Comparison of ENCODE assay signal across 34 cellular contexts in the genomic region with DNA sequence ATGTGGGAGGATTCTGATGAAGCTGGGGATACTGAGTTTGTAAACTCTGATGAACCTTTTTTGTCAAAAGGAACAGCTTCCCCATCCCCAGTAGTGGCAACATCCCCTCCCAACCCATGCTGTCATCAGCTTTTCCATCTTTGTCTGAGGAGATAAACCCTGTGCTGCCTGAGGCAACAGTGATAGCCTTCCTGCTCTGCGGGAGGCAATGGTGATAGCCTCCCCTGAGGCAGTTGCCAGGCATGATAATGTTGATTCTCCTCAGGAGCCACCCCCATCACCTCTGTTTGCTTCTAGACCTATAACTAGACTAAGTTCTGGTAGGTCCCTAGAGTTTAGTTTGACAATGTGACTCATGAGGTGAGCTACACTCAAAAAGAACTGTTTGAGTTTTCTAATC.
"Had no signal": no experiment of that assay in that cellular context is flagged by ENCODE, and none has a peak within 500 bp of the region (broad histone marks: within the 10 kb centered on the region; RNA-seq: fewer than 3 reads in every experiment).

No MANE protein-coding gene starts in this region.

- DNase-seq: activated B cell treated with CpG ODN at 0.5 μM for 24 hours; activated CD4-positive, alpha-beta memory T cell treated with anti-CD3 and anti-CD28 coated beads for 36 hours; activated CD4-positive, alpha-beta T cell treated with anti-CD3 and anti-CD28 coated beads for 4 hours; activated CD4-positive, alpha-beta T cell treated with anti-CD3 and anti-CD28 coated beads, Interleukin-2, amount 10 ng/mL, durations not matched to agents 24 days and 14 days; activated CD4-positive, alpha-beta T cell treated with anti-CD3 and anti-CD28 coated beads, Interleukin-2, amount 50 U/mL, for 1 hour; activated CD4-positive, alpha-beta T cell treated with anti-CD3 and anti-CD28 coated beads, Interleukin-2, amount 50 U/mL, for 4 hours; activated CD4-positive, CD25-positive, alpha-beta regulatory T cell treated with anti-CD3 and anti-CD28 coated beads, Interleukin-2, amount 50 U/mL, for 72 hours; activated CD8-positive, alpha-beta memory T cell treated with anti-CD3 and anti-CD28 coated beads, Interleukin-2, amount 50 U/mL, for 4 hours; activated CD8-positive, alpha-beta T cell treated with anti-CD3 and anti-CD28 coated beads for 36 hours; activated effector memory CD4-positive, alpha-beta T cell treated with anti-CD3 and anti-CD28 coated beads, Interleukin-2, amount 50 U/mL, for 16 hours; activated naive CD4-positive, alpha-beta T cell treated with anti-CD3 and anti-CD28 coated beads, Interleukin-2, amount 10 ng/mL, durations not matched to agents 7 days and 5 days; activated naive CD4-positive, alpha-beta T cell treated with Interleukin-2 at 50 U/mL for 16 hours; activated naive CD8-positive, alpha-beta T cell treated with anti-CD3 and anti-CD28 coated beads, Interleukin-2, amount 10 ng/mL, durations not matched to agents 7 days and 5 days; activated naive CD8-positive, alpha-beta T cell treated with anti-CD3 and anti-CD28 coated beads, Interleukin-2, amount 50 U/mL, for 24 hours; activated T-cell treated with anti-CD3 and anti-CD28 coated beads for 4 hours; activated T-cell treated with anti-CD3 and anti-CD28 coated beads, Interleukin-2, amount 50 U/mL, for 1 hour; activated T-cell treated with anti-CD3 and anti-CD28 coated beads, Interleukin-2, amount 50 U/mL, for 4 hours; activated T-cell treated with anti-CD3 and anti-CD28 coated beads, Interleukin-2, amount 50 U/mL, for 72 hours; amygdala; anterior cingulate cortex; caudate nucleus; T-helper 1 cell; T-helper 2 cell; T-helper 9 cell had no signal

- H3K27ac ChIP-seq: ascending aorta, cardiac muscle cell, VCaP had no signal

- H3K27me3 ChIP-seq: ascending aorta, cardiac muscle cell had no signal

- H3K9me3 Mint-ChIP-seq: activated CD4-positive, alpha-beta T cell treated with anti-CD3 and anti-CD28 coated beads, Interleukin-2, amount 10 ng/mL, durations not matched to agents 24 days and 14 days; activated naive CD4-positive, alpha-beta T cell treated with anti-CD3 and anti-CD28 coated beads, Interleukin-2, amount 50 U/mL, for 24 hours; activated T-helper 1 cell treated with anti-CD3 and anti-CD28 coated beads, Interleukin-12 subunit alpha, Interleukin-12 subunit beta, Interleukin-2, Interleukin-4 antibody, amounts not matched to agents 30 ng/mL and 10 ng/mL and 1 ng/mL, durations not matched to agents 14 hours and 24 hours and 36 hours had no signal

- H3K4me1 Mint-ChIP-seq: activated B cell treated with CpG ODN at 0.5 μM for 24 hours; activated CD4-positive, alpha-beta T cell treated with anti-CD3 and anti-CD28 coated beads, Interleukin-2, amount 10 ng/mL, durations not matched to agents 24 days and 14 days; activated naive CD4-positive, alpha-beta T cell treated with anti-CD3 and anti-CD28 coated beads, Interleukin-2, amount 10 ng/mL, durations not matched to agents 7 days and 5 days; activated naive CD4-positive, alpha-beta T cell treated with anti-CD3 and anti-CD28 coated beads, Interleukin-2, amount 50 U/mL, for 24 hours; activated naive CD8-positive, alpha-beta T cell treated with anti-CD3 and anti-CD28 coated beads, Interleukin-2, amount 10 ng/mL, durations not matched to agents 7 days and 5 days; activated naive CD8-positive, alpha-beta T cell treated with anti-CD3 and anti-CD28 coated beads, Interleukin-2, amount 50 U/mL, for 24 hours; activated T-helper 17 cell treated with anti-CD3 and anti-CD28 coated beads, Interleukin-2, amount 50 U/mL, for 72 hours; brain had no signal

- H3K36me3 Mint-ChIP-seq: activated CD4-positive, alpha-beta memory T cell treated with anti-CD3 and anti-CD28 coated beads for 36 hours; activated naive CD4-positive, alpha-beta T cell treated with anti-CD3 and anti-CD28 coated beads, Interleukin-2, amount 10 ng/mL, durations not matched to agents 7 days and 5 days; activated naive CD4-positive, alpha-beta T cell treated with anti-CD3 and anti-CD28 coated beads, Interleukin-2, amount 50 U/mL, for 24 hours; activated naive CD8-positive, alpha-beta T cell; activated naive CD8-positive, alpha-beta T cell treated with anti-CD3 and anti-CD28 coated beads, Interleukin-2, amount 10 ng/mL, durations not matched to agents 7 days and 5 days had no signal

- H3K36me3 ChIP-seq: ascending aorta, cardiac muscle cell had no signal

- H3K4me3 Mint-ChIP-seq: activated B cell treated with CpG ODN at 0.5 μM for 24 hours; activated CD4-positive, alpha-beta memory T cell treated with anti-CD3 and anti-CD28 coated beads for 36 hours; activated CD4-positive, alpha-beta T cell treated with anti-CD3 and anti-CD28 coated beads, Interleukin-2, amount 10 ng/mL, durations not matched to agents 24 days and 14 days; activated CD8-positive, alpha-beta T cell treated with anti-CD3 and anti-CD28 coated beads for 36 hours; activated naive CD4-positive, alpha-beta T cell treated with anti-CD3 and anti-CD28 coated beads, Interleukin-2, amount 10 ng/mL, durations not matched to agents 7 days and 5 days; activated naive CD4-positive, alpha-beta T cell treated with anti-CD3 and anti-CD28 coated beads, Interleukin-2, amount 50 U/mL, for 24 hours; activated naive CD8-positive, alpha-beta T cell; activated naive CD8-positive, alpha-beta T cell treated with anti-CD3 and anti-CD28 coated beads, Interleukin-2, amount 10 ng/mL, durations not matched to agents 7 days and 5 days; activated naive CD8-positive, alpha-beta T cell treated with anti-CD3 and anti-CD28 coated beads, Interleukin-2, amount 50 U/mL, for 24 hours; activated T-cell treated with anti-CD3 and anti-CD28 coated beads, Interleukin-2, amount 50 U/mL, for 4 hours; activated T-cell treated with anti-CD3 and anti-CD28 coated beads, Interleukin-2, amount 50 U/mL, for 72 hours; activated T-helper 1 cell treated with anti-CD3 and anti-CD28 coated beads, Interleukin-12 subunit alpha, Interleukin-12 subunit beta, Interleukin-2, Interleukin-4 antibody, amounts not matched to agents 30 ng/mL and 10 ng/mL and 1 ng/mL, durations not matched to agents 14 hours and 24 hours and 36 hours; activated T-helper 17 cell treated with anti-CD3 and anti-CD28 coated beads, Interleukin-2, amount 50 U/mL, for 72 hours; brain; T-helper 1 cell treated with Interleukin-12 subunit alpha and Interleukin-12 subunit beta and Interleukin-4 antibody, amounts not matched to agents 30 μg/mL and 1 μg/mL, for 36 hours; T-helper 2 cell treated with Interferon-gamma antibody and Interleukin-4, amounts not matched to agents 5 μg/mL and 100 μg/mL, for 36 hours had no signal

- H3K27me3 Mint-ChIP-seq: activated B cell treated with CpG ODN at 0.5 μM for 24 hours; activated CD4-positive, alpha-beta memory T cell treated with anti-CD3 and anti-CD28 coated beads for 36 hours; activated CD4-positive, alpha-beta T cell treated with anti-CD3 and anti-CD28 coated beads, Interleukin-2, amount 10 ng/mL, durations not matched to agents 24 days and 14 days; activated CD8-positive, alpha-beta T cell treated with anti-CD3 and anti-CD28 coated beads for 36 hours; activated naive CD4-positive, alpha-beta T cell treated with anti-CD3 and anti-CD28 coated beads, Interleukin-2, amount 10 ng/mL, durations not matched to agents 7 days and 5 days; activated naive CD4-positive, alpha-beta T cell treated with anti-CD3 and anti-CD28 coated beads, Interleukin-2, amount 50 U/mL, for 24 hours; activated naive CD8-positive, alpha-beta T cell; activated naive CD8-positive, alpha-beta T cell treated with anti-CD3 and anti-CD28 coated beads, Interleukin-2, amount 10 ng/mL, durations not matched to agents 7 days and 5 days; activated naive CD8-positive, alpha-beta T cell treated with anti-CD3 and anti-CD28 coated beads, Interleukin-2, amount 50 U/mL, for 24 hours; activated T-helper 17 cell treated with anti-CD3 and anti-CD28 coated beads, Interleukin-2, amount 50 U/mL, for 72 hours had no signal

- H3K4me1 ChIP-seq: ascending aorta had no signal

- H3K4me3 ChIP-seq: ascending aorta, cardiac muscle cell had no signal

- H3K27ac Mint-ChIP-seq: activated B cell treated with CpG ODN at 0.5 μM for 24 hours; activated CD4-positive, alpha-beta memory T cell treated with anti-CD3 and anti-CD28 coated beads for 36 hours; activated CD4-positive, alpha-beta T cell treated with anti-CD3 and anti-CD28 coated beads, Interleukin-2, amount 10 ng/mL, durations not matched to agents 24 days and 14 days; activated CD8-positive, alpha-beta T cell treated with anti-CD3 and anti-CD28 coated beads for 36 hours; activated naive CD4-positive, alpha-beta T cell treated with anti-CD3 and anti-CD28 coated beads, Interleukin-2, amount 10 ng/mL, durations not matched to agents 7 days and 5 days; activated naive CD4-positive, alpha-beta T cell treated with anti-CD3 and anti-CD28 coated beads, Interleukin-2, amount 50 U/mL, for 24 hours; activated naive CD8-positive, alpha-beta T cell; activated naive CD8-positive, alpha-beta T cell treated with anti-CD3 and anti-CD28 coated beads, Interleukin-2, amount 10 ng/mL, durations not matched to agents 7 days and 5 days; activated naive CD8-positive, alpha-beta T cell treated with anti-CD3 and anti-CD28 coated beads, Interleukin-2, amount 50 U/mL, for 24 hours; activated T-cell treated with anti-CD3 and anti-CD28 coated beads, Interleukin-2, amount 50 U/mL, for 72 hours; activated T-helper 1 cell treated with anti-CD3 and anti-CD28 coated beads, Interleukin-12 subunit alpha, Interleukin-12 subunit beta, Interleukin-2, Interleukin-4 antibody, amounts not matched to agents 30 ng/mL and 10 ng/mL and 1 ng/mL, durations not matched to agents 14 hours and 24 hours and 36 hours; activated T-helper 17 cell treated with anti-CD3 and anti-CD28 coated beads, Interleukin-2, amount 50 U/mL, for 72 hours; brain; T-helper 1 cell treated with Interleukin-12 subunit alpha and Interleukin-12 subunit beta and Interleukin-4 antibody, amounts not matched to agents 30 μg/mL and 1 μg/mL, for 36 hours; T-helper 2 cell treated with Interferon-gamma antibody and Interleukin-4, amounts not matched to agents 5 μg/mL and 100 μg/mL, for 36 hours had no signal
